ENCODE assay signal across 17 cellular contexts in genomic region chr21:45537111-45537745, GRCh38. TPM values are rescaled to one million over a fixed set of nuclear protein-coding genes. Genes with fewer than 3 reads are reported as not detected.
DNase-seq lines count a peak whose midpoint lies in the region; ATAC-seq and TF ChIP-seq lines count a peak whose summit lies in the region.
"Had no signal": no experiment of that assay in that cellular context is flagged by ENCODE, and none has a peak within 500 bp of the region (broad histone marks: within the 10 kb centered on the region; RNA-seq: fewer than 3 reads in every experiment).

No MANE protein-coding gene starts in this region.

- no peak overlapping the region for H2BK120ac ChIP-seq in mesenchymal stem cell (ENCODE audit: low read depth, low read length)

- H3K14ac ChIP-seq in mesenchymal stem cell (ENCODE audit: low read length in 2 of 2): no peak overlapping the region

- no peak overlapping the region for H3K4me3 Mint-ChIP-seq in glutamatergic neuron (ENCODE audit: unreplicated experiment)
- H3K4me3 Mint-ChIP-seq in neural progenitor cell: no peak overlapping the region
- H3K4me3 Mint-ChIP-seq: activated B cell treated with CpG ODN at 0.5 μM for 24 hours; CD4-positive, alpha-beta memory T cell had no signal

- no peak overlapping the region for H2BK5ac ChIP-seq in mesenchymal stem cell (ENCODE audit: low read depth, low read length, poor library complexity, severe bottlenecking)

- no peak overlapping the region for H4K8ac ChIP-seq in mesenchymal stem cell (ENCODE audit: low read length)

- H3K9ac ChIP-seq in neural progenitor cell: no peak overlapping the region
- H3K9ac ChIP-seq in mesenchymal stem cell (ENCODE audit: low read length): no peak overlapping the region

- H3K23ac ChIP-seq in mesenchymal stem cell (ENCODE audit: low read length in 2 of 2): no peak overlapping the region

- no peak overlapping the region for H2BK15ac ChIP-seq in mesenchymal stem cell (ENCODE audit: low read depth, poor library complexity, severe bottlenecking)

- no peaks in the 10 kb centered on the region for H3F3A ChIP-seq in neural progenitor cell (ENCODE audit: low read depth)

- H2AFZ ChIP-seq in neural progenitor cell (replicated peaks) (no peak overlapping the region), mesenchymal stem cell (ENCODE audit: low read depth, low read length) (no peak overlapping the region)

- H3K9me3 ChIP-seq in heart right ventricle: no peaks in the 10 kb centered on the region
- H3K9me3 ChIP-seq in neural progenitor cell (ENCODE audit: low read depth): no peaks in the 10 kb centered on the region
- H3K9me3 ChIP-seq in upper lobe of right lung: no peaks in the 10 kb centered on the region
- no peaks in the 10 kb centered on the region for H3K9me3 ChIP-seq in mesenchymal stem cell (ENCODE audit: control insufficient read depth, low read length)
- H3K9me3 ChIP-seq: thoracic aorta had no signal

- H3K27ac Mint-ChIP-seq in glutamatergic neuron (ENCODE audit: unreplicated experiment) (no peak overlapping the region), neural progenitor cell (peak overlapping the region; percentile 85)
- H3K27ac Mint-ChIP-seq: activated B cell treated with CpG ODN at 0.5 μM for 24 hours; CD4-positive, alpha-beta memory T cell had no signal

- peaks cover 0 to 49% (median 23%) of the 10 kb centered on the region in 9 donors for H3K4me1 ChIP-seq in heart right ventricle
- H3K4me1 ChIP-seq in neural progenitor cell: peaks cover 14% of the 10 kb centered on the region
- H3K4me1 ChIP-seq in upper lobe of right lung: peaks cover 19% of the 10 kb centered on the region
- H3K4me1 ChIP-seq in mesenchymal stem cell (ENCODE audit: control insufficient read depth, insufficient read depth, low read depth, low read length): peaks cover 25% of the 10 kb centered on the region

- no peak overlapping the region for H2AK5ac ChIP-seq in mesenchymal stem cell (ENCODE audit: low read length, severe bottlenecking)

- H3K36me3 ChIP-seq in heart right ventricle (peaks cover 0 to 5% (median 0%) of the 10 kb centered on the region in 9 donors), neural progenitor cell (no peaks in the 10 kb centered on the region), upper lobe of right lung (no peaks in the 10 kb centered on the region), mesenchymal stem cell (ENCODE audit: control insufficient read depth in 1 of 2, insufficient read depth in 2 of 2, low read depth in 1 of 2, low read length in 2 of 2) (peaks cover 0 to 46% of the 10 kb centered on the region in 2 experiments)
- H3K36me3 ChIP-seq: thoracic aorta had no signal

- WGBS in heart right ventricle, 2 donors: 93 to 96% methylated on average over 36 to 37 of the region's 37 CpGs
- WGBS in mesenchymal stem cell: 92% methylated on average over 37 of the region's 37 CpGs

- H3K36me3 Mint-ChIP-seq in glutamatergic neuron (ENCODE audit: unreplicated experiment): no peaks in the 10 kb centered on the region
- H3K36me3 Mint-ChIP-seq in neural progenitor cell: peaks cover 7% of the 10 kb centered on the region

- H3K27ac ChIP-seq in heart right ventricle (no peak overlapping the region), neural progenitor cell (no peak overlapping the region), upper lobe of right lung (no peak overlapping the region), mesenchymal stem cell (ENCODE audit: low read length, poor library complexity, severe bottlenecking) (no peak overlapping the region)
- H3K27ac ChIP-seq: thoracic aorta had no signal

- H3K4me3 ChIP-seq in heart right ventricle: no peak overlapping the region
- H3K4me3 ChIP-seq in neural progenitor cell: no peak overlapping the region
- no peak overlapping the region for H3K4me3 ChIP-seq in upper lobe of right lung
- no peak overlapping the region for H3K4me3 ChIP-seq in mesenchymal stem cell (ENCODE audit: insufficient read depth in 1 of 2, low read depth in 1 of 2, low read length in 2 of 2)
- H3K4me3 ChIP-seq: thoracic aorta had no signal

- H3K79me2 ChIP-seq in neural progenitor cell (ENCODE audit: low read depth): peaks cover 24% of the 10 kb centered on the region

- H3K27me3 ChIP-seq in heart right ventricle (no peaks in the 10 kb centered on the region), neural progenitor cell (no peaks in the 10 kb centered on the region), upper lobe of right lung (no peaks in the 10 kb centered on the region), mesenchymal stem cell (ENCODE audit: control insufficient read depth in 1 of 2, insufficient read depth in 1 of 2, low read length in 2 of 2) (no peaks in the 10 kb centered on the region)

- peaks cover 8% of the 10 kb centered on the region for H3K9me3 Mint-ChIP-seq in glutamatergic neuron (ENCODE audit: unreplicated experiment)
- no peaks in the 10 kb centered on the region for H3K9me3 Mint-ChIP-seq in neural progenitor cell
- H3K9me3 Mint-ChIP-seq: activated B cell treated with CpG ODN at 0.5 μM for 24 hours; CD4-positive, alpha-beta memory T cell had no signal

- intact Hi-C loops in Right ventricle myocardium superior (cut with DNase I) (no loop called here), heart right ventricle (cut with DNase I) (no loop called here), upper lobe of right lung (cut with DNase I) (no loop called here)

- H2BK12ac ChIP-seq in mesenchymal stem cell (ENCODE audit: low read length in 2 of 2): no peak overlapping the region

- peak overlapping the region; percentile 42 for H3K4me2 ChIP-seq in neural progenitor cell
- H3K4me2 ChIP-seq in mesenchymal stem cell (ENCODE audit: low read length, poor library complexity, severe bottlenecking): no peak overlapping the region

- no peak overlapping the region for H3K4ac ChIP-seq in mesenchymal stem cell (ENCODE audit: low read depth in 1 of 2, low read length in 2 of 2)

- no peak overlapping the region for H3K18ac ChIP-seq in mesenchymal stem cell (ENCODE audit: low read depth in 1 of 2, low read length in 2 of 2)

- TF ChIP-seq CTCF in heart right ventricle (IDR thresholded peaks at IDR 0.05): no peak
- TF ChIP-seq CTCF in glutamatergic neuron (IDR thresholded peaks at IDR 0.05; ENCODE audit: partially characterized antibody, unreplicated experiment): no peak
- no peak for TF ChIP-seq CTCF in neural progenitor cell (IDR thresholded peaks at IDR 0.05)
- no peak for TF ChIP-seq CTCF in upper lobe of right lung (IDR thresholded peaks at IDR 0.05)

- peaks cover 30% of the 10 kb centered on the region for H3K79me1 ChIP-seq in mesenchymal stem cell (replicated peaks; ENCODE audit: low read length, poor library complexity, severe bottlenecking)

- DNase-seq in Right ventricle myocardium superior (peak; percentile 34), heart right ventricle (no peak), glutamatergic neuron (peak; percentile 17), neural progenitor cell (ENCODE audit: low spot score) (no peak), upper lobe of right lung (peak; percentile 55), KBM-7 (no peak), mesenchymal stem cell (no peak)
- DNase-seq in stimulated activated naive CD4-positive, alpha-beta T cell treated with Interleukin-2 at 50 U/mL for 16 hours (lab: John Stamatoyannopoulos, UW): no peak
- DNase-seq: ACHN; activated B cell treated with CpG ODN at 0.5 μM for 24 hours; hippocampal formation; NCI-H1417; NCI-H526; occipital lobe; stimulated activated CD8-positive, alpha-beta memory T cell treated with anti-CD3 and anti-CD28 coated beads, Interleukin-4, amount 100 ng/mL, for 48 hours had no signal

- peaks cover 46% of the 10 kb centered on the region for H4K20me1 ChIP-seq in neural progenitor cell (ENCODE audit: low read depth)

- in situ Hi-C loops in KBM-7 (cut with MboI; ENCODE audit: low pct_unique_long_range_greater_than_20kb, low sequenced_read_pairs): no loop called here

- ATAC-seq in Right ventricle myocardium superior (ENCODE audit: poor library complexity) (no peak), heart right ventricle (no peak), upper lobe of right lung (no peak)

- no peak overlapping the region for H4K91ac ChIP-seq in mesenchymal stem cell (ENCODE audit: low read length)

- H3K27me3 Mint-ChIP-seq in glutamatergic neuron (ENCODE audit: unreplicated experiment) (peaks cover 10% of the 10 kb centered on the region), neural progenitor cell (ENCODE audit: insufficient read depth, low read depth) (peaks cover 6% of the 10 kb centered on the region)
- H3K27me3 Mint-ChIP-seq: activated B cell treated with CpG ODN at 0.5 μM for 24 hours; CD4-positive, alpha-beta memory T cell had no signal

- H3K4me1 Mint-ChIP-seq in glutamatergic neuron (ENCODE audit: low read depth, unreplicated experiment): peaks cover 11% of the 10 kb centered on the region
- peaks cover 33% of the 10 kb centered on the region for H3K4me1 Mint-ChIP-seq in neural progenitor cell

RNA-seq across cellular contexts. Expression of gene SLC19A1, which starts 5.0 kb away (rescaled TPM):
- total RNA-seq in Right ventricle myocardium superior (6.9 TPM), heart right ventricle (1 to 10 TPM; 1.5 to 8.5 (median 3.5) TPM), glutamatergic neuron (ENCODE audit: unreplicated experiment) (53.3 TPM), neural progenitor cell (ENCODE audit: low replicate concordance) (7.7 and 17.3 TPM in 2 replicates), upper lobe of right lung (39.3 TPM)
- 1 to 10 TPM; 3.8 to 7.2 TPM for polyA plus RNA-seq in heart right ventricle
- polyA plus RNA-seq in mesenchymal stem cell (2013, experiment 1 of 2): 7.5 TPM
- 6.8 TPM for polyA plus RNA-seq in mesenchymal stem cell (2013, experiment 2 of 2)

Comparison
In these comparisons a context has a peak if more than half of its experiments do, and no peak if none do; other contexts are left out.
1. DNase-seq: peak in Right ventricle myocardium superior (single experiment), glutamatergic neuron (single experiment) and upper lobe of right lung (single experiment); none in heart right ventricle (0 of 2), neural progenitor cell (single experiment), KBM-7 (single experiment), stimulated activated naive CD4-positive, alpha-beta T cell treated with Interleukin-2 at 50 U/mL for 16 hours (single experiment) and mesenchymal stem cell (single experiment).